ENCODE assay signal across 25 cellular contexts in the genomic region with DNA sequence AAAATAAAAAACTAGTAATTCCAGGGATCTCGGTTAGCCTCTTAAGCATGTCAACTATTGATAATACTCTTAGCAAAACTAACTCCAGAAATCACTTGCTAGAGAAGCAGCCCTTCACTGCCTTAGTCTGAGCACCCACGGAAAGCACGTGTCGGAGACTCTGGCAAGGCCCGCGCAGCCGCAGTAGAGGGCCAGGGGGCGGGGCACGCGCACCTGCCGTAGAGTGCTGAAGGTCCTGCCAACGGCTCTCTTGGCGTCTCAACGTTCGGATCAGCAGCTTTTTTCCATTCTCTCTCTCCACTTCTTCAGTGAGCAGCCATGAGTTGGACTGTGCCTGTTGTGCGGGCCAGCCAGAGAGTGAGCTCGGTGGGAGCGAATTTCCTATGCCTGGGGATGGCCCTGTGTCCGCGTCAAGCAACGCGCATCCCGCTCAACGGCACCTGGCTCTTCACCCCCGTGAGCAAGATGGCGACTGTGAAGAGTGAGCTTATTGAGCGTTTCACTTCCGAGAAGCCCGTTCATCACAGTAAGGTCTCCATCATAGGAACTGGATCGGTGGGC. TPM values are rescaled to one million over a fixed set of nuclear protein-coding genes. Genes with fewer than 3 reads are reported as not detected.
"Had no signal": no experiment of that assay in that cellular context is flagged by ENCODE, and none has a peak within 500 bp of the region (broad histone marks: within the 10 kb centered on the region; RNA-seq: fewer than 3 reads in every experiment).

A gene (plus strand): TSS at position 221 of the 561 bp plus-strand sequence. CDS start 98 bp downstream, at position 319.

- H3K4me3 Mint-ChIP-seq: activated CD8-positive, alpha-beta T cell treated with anti-CD3 and anti-CD28 coated beads for 36 hours; activated naive CD4-positive, alpha-beta T cell treated with anti-CD3 and anti-CD28 coated beads for 36 hours; activated naive CD8-positive, alpha-beta T cell; activated T-cell treated with anti-CD3 and anti-CD28 coated beads, Interleukin-2, amount 50 U/mL, for 4 hours; activated T-helper 17 cell treated with anti-CD3 and anti-CD28 coated beads, Interleukin-2, amount 50 U/mL, for 72 hours had no signal

- ATAC-seq: activated CD8-positive, alpha-beta T cell treated with anti-CD3 and anti-CD28 coated beads for 36 hours; activated T-cell treated with anti-CD3 and anti-CD28 coated beads, Interleukin-2, amount 50 U/mL, for 4 hours; activated T-helper 17 cell treated with anti-CD3 and anti-CD28 coated beads, Interleukin-2, amount 50 U/mL, for 72 hours; PC-3 had no signal

- H3K27me3 ChIP-seq: brain microvascular endothelial cell, cardiac muscle cell had no signal

- H3K9me3 Mint-ChIP-seq: activated CD8-positive, alpha-beta T cell treated with anti-CD3 and anti-CD28 coated beads for 36 hours; activated naive CD4-positive, alpha-beta T cell treated with anti-CD3 and anti-CD28 coated beads for 36 hours; activated T-cell treated with anti-CD3 and anti-CD28 coated beads, Interleukin-2, amount 50 U/mL, for 4 hours had no signal

- FAIRE-seq: RCC 7860 had no signal

- H3K36me3 Mint-ChIP-seq: activated naive CD8-positive, alpha-beta T cell had no signal

- H3K4me1 Mint-ChIP-seq: activated T-helper 17 cell treated with anti-CD3 and anti-CD28 coated beads, Interleukin-2, amount 50 U/mL, for 72 hours had no signal

- H3K4me3 ChIP-seq: cardiac muscle cell had no signal

- H3K27ac ChIP-seq: brain microvascular endothelial cell, cardiac muscle cell, VCaP had no signal

- H3K27me3 Mint-ChIP-seq: activated CD8-positive, alpha-beta T cell treated with anti-CD3 and anti-CD28 coated beads for 36 hours; activated naive CD8-positive, alpha-beta T cell had no signal

- DNase-seq: activated CD4-positive, alpha-beta T cell treated with anti-CD3 and anti-CD28 coated beads for 4 hours; activated gamma-delta T cell; activated naive CD4-positive, alpha-beta T cell treated with anti-CD3 and anti-CD28 coated beads for 36 hours; activated T-cell treated with anti-CD3 and anti-CD28 coated beads, Interleukin-2, amount 50 U/mL, for 4 hours; amygdala; brain microvascular endothelial cell; cerebellar nuclear complex; Karpas-422; MM.1S; NCI-H1105 treated with DMSO at 0.1 percent for 48 hours; NCI-H1436 treated with DMSO at 0.1 percent for 48 hours; NCI-H187 treated with DMSO at 0.1 percent for 48 hours; NCI-H2081 treated with DMSO at 0.1 percent for 48 hours; NCI-H2171; NCI-H345; NCI-H510A treated with DMSO at 0.1 percent for 48 hours; PC-3; SHP77 treated with DMSO at 0.1 percent for 48 hours had no signal

- H3K27ac Mint-ChIP-seq: activated CD8-positive, alpha-beta T cell treated with anti-CD3 and anti-CD28 coated beads for 36 hours; activated naive CD4-positive, alpha-beta T cell treated with anti-CD3 and anti-CD28 coated beads for 36 hours; activated naive CD8-positive, alpha-beta T cell; activated T-helper 17 cell treated with anti-CD3 and anti-CD28 coated beads, Interleukin-2, amount 50 U/mL, for 72 hours had no signal

RNA-seq across cellular contexts. Expression of the gene that starts here (rescaled TPM):
- total RNA-seq: activated CD8-positive, alpha-beta T cell treated with anti-CD3 and anti-CD28 coated beads for 36 hours; activated naive CD4-positive, alpha-beta T cell treated with anti-CD3 and anti-CD28 coated beads for 36 hours; activated T-cell treated with anti-CD3 and anti-CD28 coated beads, Interleukin-2, amount 50 U/mL, for 4 hours; activated T-helper 17 cell treated with anti-CD3 and anti-CD28 coated beads, Interleukin-2, amount 50 U/mL, for 72 hours; cardiac muscle cell; PC-3; T-helper 2 cell treated with Interferon-gamma antibody and Interleukin-4, amounts not matched to agents 100 ng/mL and 5 ng/mL, for 36 hours had no signal
- polyA plus RNA-seq: cardiac muscle cell had no signal
